In genomic region chr9:87497604-87498045, GRCh38 we compare ENCODE assay signal across 8 cellular contexts. TPM values are rescaled to one million over a fixed set of nuclear protein-coding genes. Genes with fewer than 3 reads are reported as not detected.
DNase-seq lines count a peak whose midpoint lies in the region; ATAC-seq and TF ChIP-seq lines count a peak whose summit lies in the region.

Gene DAPK1 (plus strand): TSS chr9:87497867. CDS start chr9:87499078, 1,211 bp downstream.

- no peak for TF ChIP-seq CTCF in HFF-Myc (IDR thresholded peaks at IDR 0.05; ENCODE audit: low read depth, low read length, missing control alignments)
- no peak for TF ChIP-seq CTCF in MCF 10A (IDR thresholded peaks at IDR 0.05; ENCODE audit: unreplicated experiment)

- H3K9me3 ChIP-seq in skeletal muscle tissue (ENCODE audit: control insufficient read depth in 3 of 3, low read length in 3 of 3): no peaks in the 10 kb centered on the region

- H3K27ac Mint-ChIP-seq in activated CD4-positive, alpha-beta T cell treated with anti-CD3 and anti-CD28 coated beads for 36 hours: no peak within 1 kb of the TSS
- H3K27ac Mint-ChIP-seq in MCF 10A (ENCODE audit: low read depth, unreplicated experiment): peak within 1 kb of the TSS; percentile 12
- no peak within 1 kb of the TSS for H3K27ac Mint-ChIP-seq in immature natural killer cell

- intact Hi-C loops in activated CD4-positive, alpha-beta T cell treated with anti-CD3 and anti-CD28 coated beads for 36 hours (cut with DNase I, micrococcal nuclease): loop anchor here (1.0 to 5.0 kb wide), 3 partner anchors 33 to 315 kb away; no protein-coding TSS in a partner anchor
- intact Hi-C loops in MCF 10A (cut with micrococcal nuclease): loop anchor here (1.0 to 5.0 kb wide), 2 partner anchors 160 to 165 kb away; no protein-coding TSS in a partner anchor

- peaks cover 52% of the 10 kb centered on the region for H3K27me3 Mint-ChIP-seq in activated CD4-positive, alpha-beta T cell treated with anti-CD3 and anti-CD28 coated beads for 36 hours
- no peaks in the 10 kb centered on the region for H3K27me3 Mint-ChIP-seq in MCF 10A (ENCODE audit: insufficient read depth, unreplicated experiment)
- H3K27me3 Mint-ChIP-seq in immature natural killer cell (ENCODE audit: low read depth in 3 of 3): peaks cover 4 to 20% (median 19%) of the 10 kb centered on the region in 3 donors

- no peaks in the 10 kb centered on the region for H3K36me3 Mint-ChIP-seq in activated CD4-positive, alpha-beta T cell treated with anti-CD3 and anti-CD28 coated beads for 36 hours (ENCODE audit: low read depth)
- H3K36me3 Mint-ChIP-seq in MCF 10A (ENCODE audit: insufficient read depth, unreplicated experiment) (peaks cover 15% of the 10 kb centered on the region), immature natural killer cell (no peaks in the 10 kb centered on the region)

- H3K36me3 ChIP-seq in skeletal muscle tissue (ENCODE audit: control insufficient read depth in 3 of 3, insufficient read depth in 3 of 3, low read length in 3 of 3): no peaks in the 10 kb centered on the region

- peaks cover 9 to 13% (median 10%) of the 10 kb centered on the region in 3 donors for H3K4me1 ChIP-seq in skeletal muscle tissue (ENCODE audit: control insufficient read depth in 3 of 3, insufficient read depth in 3 of 3, low read length in 3 of 3)

- POLR2A ChIA-PET in activated CD4-positive, alpha-beta T cell treated with anti-CD3 and anti-CD28 coated beads for 36 hours (lab: Charles Lee): interaction anchor here (0.6 kb wide), 1 partner anchor 124 kb away, joined by 3 read pairs; no protein-coding TSS in a partner anchor
- POLR2A ChIA-PET in MCF 10A (lab: Yijun Ruan, JAX): interaction anchor here (0.5 to 2.8 kb wide), 16 partner anchors 11 to 477 kb away, joined by 3 to 32 read pairs (median 4); no protein-coding TSS in a partner anchor

- CTCF ChIA-PET in activated CD4-positive, alpha-beta T cell treated with anti-CD3 and anti-CD28 coated beads for 36 hours (lab: Charles Lee): interaction anchor here (0.6 to 1.0 kb wide), 3 partner anchors 10 to 99 kb away, joined by 3 to 4 read pairs (median 3); no protein-coding TSS in a partner anchor
- CTCF ChIA-PET in MCF 10A (lab: Yijun Ruan, JAX): interaction anchor here (0.7 to 2.5 kb wide), 16 partner anchors 9 to 548 kb away, joined by 3 to 9 read pairs (median 4); no protein-coding TSS in a partner anchor

- DNase-seq in activated CD4-positive, alpha-beta T cell treated with anti-CD3 and anti-CD28 coated beads for 36 hours: peak; percentile 60
- DNase-seq in activated CD4-positive, alpha-beta T cell treated with anti-CD3 and anti-CD28 coated beads for 1 hour: no peak
- no peak for DNase-seq in HFF-Myc (ENCODE audit: extremely low read depth, low read depth)
- peak; percentile 32 for DNase-seq in NCI-H510A treated with DMSO at 0.1 percent for 48 hours (lab: John Stamatoyannopoulos, UW)
- peak; percentile 12 for DNase-seq in MCF 10A (ENCODE audit: unreplicated experiment)
- no peak for DNase-seq in immature natural killer cell
- DNase-seq in NCI-H446 (lab: John Stamatoyannopoulos, UW): no peak

- BruUV-seq in MCF 10A (replicated peaks; lab: Mats Ljungman, UMichigan): no TSS peak

- ATAC-seq in activated CD4-positive, alpha-beta T cell treated with anti-CD3 and anti-CD28 coated beads for 36 hours: peak; percentile 61

- H3K4me3 Mint-ChIP-seq in activated CD4-positive, alpha-beta T cell treated with anti-CD3 and anti-CD28 coated beads for 36 hours: peak within 1 kb of the TSS; percentile 70
- H3K4me3 Mint-ChIP-seq in MCF 10A (ENCODE audit: unreplicated experiment) (peak within 1 kb of the TSS; percentile 73), immature natural killer cell (peak within 1 kb of the TSS in 4 of 5 donors; percentile 48 to 80 (median 59))

- H3K9me3 Mint-ChIP-seq in activated CD4-positive, alpha-beta T cell treated with anti-CD3 and anti-CD28 coated beads for 36 hours (ENCODE audit: low read depth): no peaks in the 10 kb centered on the region
- H3K9me3 Mint-ChIP-seq in MCF 10A (ENCODE audit: unreplicated experiment): no peaks in the 10 kb centered on the region
- peaks cover 0 to 1% (median 0%) of the 10 kb centered on the region in 6 donors for H3K9me3 Mint-ChIP-seq in immature natural killer cell

- peak within 1 kb of the TSS; percentile 72 for H3K27ac ChIP-seq in skeletal muscle tissue (ENCODE audit: low read depth, low read length)

- peak within 1 kb of the TSS; percentile 72 to 83 (median 80) for H3K9ac ChIP-seq in skeletal muscle tissue (ENCODE audit: low read depth in 1 of 3, low read length in 3 of 3)

- peaks cover 24% of the 10 kb centered on the region for H3K4me1 Mint-ChIP-seq in activated CD4-positive, alpha-beta T cell treated with anti-CD3 and anti-CD28 coated beads for 36 hours
- H3K4me1 Mint-ChIP-seq in MCF 10A (ENCODE audit: insufficient read depth, unreplicated experiment) (peaks cover 17% of the 10 kb centered on the region), immature natural killer cell (peaks cover 0 to 4% of the 10 kb centered on the region in 2 donors)

- peak within 1 kb of the TSS; percentile 42 for H3K4me3 ChIP-seq in HFF-Myc (replicated peaks; ENCODE audit: low read depth, low read length)
- H3K4me3 ChIP-seq in skeletal muscle tissue (ENCODE audit: low read length in 3 of 3): peak within 1 kb of the TSS; percentile 71 to 78 (median 77)

- peaks cover 0 to 3% (median 0%) of the 10 kb centered on the region in 3 donors for H3K27me3 ChIP-seq in skeletal muscle tissue (ENCODE audit: control insufficient read depth in 3 of 3, insufficient read depth in 3 of 3, low read length in 3 of 3)

RNA-seq across cellular contexts. Expression of gene DAPK1, which starts in this region (rescaled TPM):
- 1 to 10 TPM; 3.9 to 5.6 TPM for total RNA-seq in activated CD4-positive, alpha-beta T cell treated with anti-CD3 and anti-CD28 coated beads for 36 hours
- 19.7 and 35.7 TPM in 2 replicates for total RNA-seq in MCF 10A (2022)
- polyA plus RNA-seq in immature natural killer cell: 1 to 10 TPM in 1 of 3 donors, under 1 TPM in 1, not detected in 1; 0.82 to 1.3 TPM
- total RNA-seq in skeletal muscle tissue: 18.8 TPM

Comparison
In these comparisons a context has a peak if more than half of its experiments do, and no peak if none do; other contexts are left out.
1. DNase-seq: peak in activated CD4-positive, alpha-beta T cell treated with anti-CD3 and anti-CD28 coated beads for 36 hours (single experiment), NCI-H510A treated with DMSO at 0.1 percent for 48 hours (single experiment) and MCF 10A (single experiment); none in activated CD4-positive, alpha-beta T cell treated with anti-CD3 and anti-CD28 coated beads for 1 hour (single experiment), HFF-Myc (single experiment), immature natural killer cell (0 of 3) and NCI-H446 (0 of 2).
2. Peak in every context shown above with its lines, with median percentiles within 50 percentile points of each other: H3K4me3 Mint-ChIP-seq.